In genomic region chr15:57018151-57018550, GRCh38 we compare ENCODE assay signal across 1 cellular context.
TF ChIP-seq lines count a peak whose summit lies in the region.

No MANE protein-coding gene starts in this region.

TF ChIP-seq in WTC11, 78 proteins besides CTCF, POLR2A, EP300 and RAD21 (continued from another document):
- TF ChIP-seq E2F5 (CRISPR knock-in tag; IDR thresholded peaks at IDR 0.05), result no peak
- TF ChIP-seq RELA (CRISPR knock-in tag; IDR thresholded peaks at IDR 0.05; ENCODE audit: borderline replicate concordance), result no peak
- no peak for TF ChIP-seq ATF2 (CRISPR knock-in tag; IDR thresholded peaks at IDR 0.05; ENCODE audit: borderline replicate concordance, low read depth)
- TF ChIP-seq, protein P1, sequence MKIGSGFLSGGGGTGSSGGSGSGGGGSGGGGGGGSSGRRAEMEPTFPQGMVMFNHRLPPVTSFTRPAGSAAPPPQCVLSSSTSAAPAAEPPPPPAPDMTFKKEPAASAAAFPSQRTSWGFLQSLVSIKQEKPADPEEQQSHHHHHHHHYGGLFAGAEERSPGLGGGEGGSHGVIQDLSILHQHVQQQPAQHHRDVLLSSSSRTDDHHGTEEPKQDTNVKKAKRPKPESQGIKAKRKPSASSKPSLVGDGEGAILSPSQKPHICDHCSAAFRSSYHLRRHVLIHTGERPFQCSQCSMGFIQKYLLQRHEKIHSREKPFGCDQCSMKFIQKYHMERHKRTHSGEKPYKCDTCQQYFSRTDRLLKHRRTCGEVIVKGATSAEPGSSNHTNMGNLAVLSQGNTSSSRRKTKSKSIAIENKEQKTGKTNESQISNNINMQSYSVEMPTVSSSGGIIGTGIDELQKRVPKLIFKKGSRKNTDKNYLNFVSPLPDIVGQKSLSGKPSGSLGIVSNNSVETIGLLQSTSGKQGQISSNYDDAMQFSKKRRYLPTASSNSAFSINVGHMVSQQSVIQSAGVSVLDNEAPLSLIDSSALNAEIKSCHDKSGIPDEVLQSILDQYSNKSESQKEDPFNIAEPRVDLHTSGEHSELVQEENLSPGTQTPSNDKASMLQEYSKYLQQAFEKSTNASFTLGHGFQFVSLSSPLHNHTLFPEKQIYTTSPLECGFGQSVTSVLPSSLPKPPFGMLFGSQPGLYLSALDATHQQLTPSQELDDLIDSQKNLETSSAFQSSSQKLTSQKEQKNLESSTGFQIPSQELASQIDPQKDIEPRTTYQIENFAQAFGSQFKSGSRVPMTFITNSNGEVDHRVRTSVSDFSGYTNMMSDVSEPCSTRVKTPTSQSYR (CRISPR knock-in tag; IDR thresholded peaks at IDR 0.05), result no peak
- no peak for TF ChIP-seq ARID4B (CRISPR knock-in tag; IDR thresholded peaks at IDR 0.05; ENCODE audit: borderline replicate concordance)
